22 cellular contexts compared by ENCODE assay signal in the genomic region with DNA sequence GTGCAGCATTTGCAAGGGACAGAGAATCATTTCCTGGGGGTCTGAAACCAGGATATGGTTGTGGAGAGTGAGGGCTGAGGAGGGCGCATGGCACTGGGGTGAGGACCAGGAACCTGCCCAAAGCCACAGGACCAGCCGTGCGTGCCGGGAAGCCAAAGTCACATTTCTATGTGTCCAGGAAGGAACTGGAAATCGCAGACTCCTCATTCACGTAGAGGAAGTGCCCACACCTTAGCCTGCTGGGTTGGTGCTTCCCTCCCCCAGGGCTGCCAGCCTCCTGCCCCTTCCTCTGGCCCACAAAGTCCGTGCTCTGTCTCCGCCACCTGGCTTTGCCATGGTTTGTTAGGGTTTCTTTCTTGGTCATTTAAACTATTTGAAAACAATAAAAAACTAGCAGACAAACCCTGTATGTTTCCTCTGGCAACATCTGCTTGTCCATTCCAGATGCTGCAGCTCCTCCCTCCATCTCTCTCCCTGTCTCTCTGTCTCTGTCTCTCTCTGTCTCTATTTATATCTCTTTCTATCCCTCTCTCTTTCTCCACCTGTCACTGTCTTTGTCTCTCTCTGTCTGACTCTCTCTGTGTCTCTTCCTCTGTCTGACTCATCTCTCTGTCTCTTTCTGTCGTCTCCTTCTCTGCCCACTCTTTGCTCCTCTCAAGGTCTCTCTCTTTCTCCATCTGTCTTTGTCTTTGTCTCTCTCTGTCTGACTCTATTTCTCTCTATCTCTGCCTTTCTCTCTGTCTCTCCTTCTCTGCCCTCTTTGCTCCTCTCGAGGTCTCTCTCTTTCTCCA.
"Had no signal": no experiment of that assay in that cellular context is flagged by ENCODE, and none has a peak within 500 bp of the region (broad histone marks: within the 10 kb centered on the region; RNA-seq: fewer than 3 reads in every experiment).

No MANE protein-coding gene starts in this region.

- H3K4me3 Mint-ChIP-seq: activated CD4-positive, alpha-beta memory T cell treated with anti-CD3 and anti-CD28 coated beads for 36 hours; activated CD8-positive, alpha-beta memory T cell treated with anti-CD3 and anti-CD28 coated beads, Interleukin-2, amount 10 ng/mL, durations not matched to agents 7 days and 5 days; activated naive CD8-positive, alpha-beta T cell treated with anti-CD3 and anti-CD28 coated beads for 36 hours; memory B cell; nephron progenitor cell; stimulated activated naive CD8-positive, alpha-beta T cell treated with anti-CD3 and anti-CD28 coated beads, Interleukin-15, Interleukin-2, amounts not matched to agents 100 ng/mL and 50 ng/mL, for 24 hours; T-cell; WTC11 had no signal

- H3K4me3 ChIP-seq: coronary artery, esophagus squamous epithelium, gastrocnemius medialis, sigmoid colon, spleen, thyroid gland had no signal

- H3K36me3 ChIP-seq: esophagus squamous epithelium, gastrocnemius medialis, sigmoid colon, spleen, thyroid gland had no signal

- H3K27ac Mint-ChIP-seq: activated CD4-positive, alpha-beta memory T cell treated with anti-CD3 and anti-CD28 coated beads for 36 hours; activated CD8-positive, alpha-beta memory T cell treated with anti-CD3 and anti-CD28 coated beads, Interleukin-2, amount 10 ng/mL, durations not matched to agents 7 days and 5 days; activated naive CD8-positive, alpha-beta T cell treated with anti-CD3 and anti-CD28 coated beads for 36 hours; memory B cell; nephron progenitor cell; stimulated activated naive CD8-positive, alpha-beta T cell treated with anti-CD3 and anti-CD28 coated beads, Interleukin-15, Interleukin-2, amounts not matched to agents 100 ng/mL and 50 ng/mL, for 24 hours; T-cell; WTC11 had no signal

- H3K27ac ChIP-seq: coronary artery, sigmoid colon, thyroid gland had no signal

- H3K9me3 ChIP-seq: esophagus squamous epithelium, gastrocnemius medialis, sigmoid colon, thyroid gland had no signal

- FAIRE-seq: islet of Langerhans had no signal

- H3K27me3 ChIP-seq: gastrocnemius medialis, spleen, thyroid gland had no signal

- H3K27me3 Mint-ChIP-seq: activated CD4-positive, alpha-beta memory T cell treated with anti-CD3 and anti-CD28 coated beads for 36 hours; activated CD8-positive, alpha-beta memory T cell treated with anti-CD3 and anti-CD28 coated beads, Interleukin-2, amount 10 ng/mL, durations not matched to agents 7 days and 5 days; activated naive CD8-positive, alpha-beta T cell treated with anti-CD3 and anti-CD28 coated beads for 36 hours; stimulated activated naive CD8-positive, alpha-beta T cell treated with anti-CD3 and anti-CD28 coated beads, Interleukin-15, Interleukin-2, amounts not matched to agents 100 ng/mL and 50 ng/mL, for 24 hours had no signal

- H3K4me1 Mint-ChIP-seq: activated naive CD8-positive, alpha-beta T cell treated with anti-CD3 and anti-CD28 coated beads for 36 hours; nephron progenitor cell; WTC11 had no signal

- H3K4me1 ChIP-seq: esophagus squamous epithelium, gastrocnemius medialis, sigmoid colon, thyroid gland had no signal

- DNase-seq: activated CD4-positive, alpha-beta memory T cell treated with anti-CD3 and anti-CD28 coated beads for 36 hours; activated CD4-positive, alpha-beta T cell treated with anti-CD3 and anti-CD28 coated beads for 48 hours; activated CD8-positive, alpha-beta memory T cell treated with anti-CD3 and anti-CD28 coated beads, Interleukin-2, amount 10 ng/mL, durations not matched to agents 7 days and 5 days; activated naive CD8-positive, alpha-beta T cell treated with anti-CD3 and anti-CD28 coated beads for 36 hours; cerebellar nuclear complex; esophagus squamous epithelium; gastrocnemius medialis; left cardiac atrium; nephron progenitor cell; occipital lobe; sigmoid colon; spleen; stimulated activated CD4-positive, alpha-beta T cell treated with anti-CD3 and anti-CD28 coated beads, Interleukin-4, amount 100 ng/mL, for 24 hours; substantia nigra; T-cell; T-helper 9 cell; thyroid gland had no signal

- H3K36me3 Mint-ChIP-seq: activated CD4-positive, alpha-beta memory T cell treated with anti-CD3 and anti-CD28 coated beads for 36 hours; activated CD8-positive, alpha-beta memory T cell treated with anti-CD3 and anti-CD28 coated beads, Interleukin-2, amount 10 ng/mL, durations not matched to agents 7 days and 5 days; activated naive CD8-positive, alpha-beta T cell treated with anti-CD3 and anti-CD28 coated beads for 36 hours; memory B cell; T-cell; WTC11 had no signal

- ATAC-seq: activated CD8-positive, alpha-beta memory T cell treated with anti-CD3 and anti-CD28 coated beads, Interleukin-2, amount 10 ng/mL, durations not matched to agents 7 days and 5 days; gastrocnemius medialis; left cardiac atrium; WTC11 had no signal

- H3K9me3 Mint-ChIP-seq: activated CD4-positive, alpha-beta memory T cell treated with anti-CD3 and anti-CD28 coated beads for 36 hours; activated naive CD8-positive, alpha-beta T cell treated with anti-CD3 and anti-CD28 coated beads for 36 hours; nephron progenitor cell; stimulated activated naive CD8-positive, alpha-beta T cell treated with anti-CD3 and anti-CD28 coated beads, Interleukin-15, Interleukin-2, amounts not matched to agents 100 ng/mL and 50 ng/mL, for 24 hours; T-cell; WTC11 had no signal
